Comparison of ENCODE assay signal across 8 cellular contexts in genomic region chr6:125749112-125749863, GRCh38. TPM values are rescaled to one million over a fixed set of nuclear protein-coding genes. Genes with fewer than 3 reads are reported as not detected.
DNase-seq lines count a peak whose midpoint lies in the region; ATAC-seq and TF ChIP-seq lines count a peak whose summit lies in the region.

HEY2 (plus strand) TSS chr6:125749632; CDS start chr6:125749777, 145 bp downstream.

- H3K27ac ChIP-seq in left ventricle myocardium inferior (replicated peaks): peak within 1 kb of the TSS; percentile 95

- DNase-seq in GM10266 (ENCODE audit: extremely low spot score) (peak; percentile 99), NCI-H1048 (lab: John Stamatoyannopoulos, UW) (peak; percentile 81), T-helper 17 cell (peak; percentile 71 to 82 (median 78)), amygdala (lab: John Stamatoyannopoulos, UW) (peak; percentile 63 to 98 (median 92)), left ventricle myocardium inferior (peak; percentile 96), posterior vena cava (ENCODE audit: low spot score) (peak; percentile 97), type B pancreatic cell (ENCODE audit: extremely low spot score, unreplicated experiment) (peak; percentile 96)

- H3K4me1 ChIP-seq in left ventricle myocardium inferior: peaks cover 48% of the 10 kb centered on the region

- H3K4me3 Mint-ChIP-seq in T-helper 17 cell (peak within 1 kb of the TSS; percentile 92), type B pancreatic cell (peak within 1 kb of the TSS; percentile 98)

- peak within 1 kb of the TSS; percentile 54 for H3K27ac Mint-ChIP-seq in T-helper 17 cell
- peak within 1 kb of the TSS; percentile 88 for H3K27ac Mint-ChIP-seq in type B pancreatic cell

- H3K27me3 Mint-ChIP-seq in T-helper 17 cell (peaks cover 56% of the 10 kb centered on the region), type B pancreatic cell (peaks cover 72% of the 10 kb centered on the region)

- ATAC-seq in HG02571 (IDR thresholded peaks at IDR 0.05; ENCODE audit: unreplicated experiment): peak; percentile 80
- ATAC-seq in T-helper 17 cell: peak; percentile 86

- peaks cover 31% of the 10 kb centered on the region for H3K4me1 Mint-ChIP-seq in T-helper 17 cell
- H3K4me1 Mint-ChIP-seq in type B pancreatic cell (ENCODE audit: unreplicated experiment): peaks cover 32% of the 10 kb centered on the region

- no peaks in the 10 kb centered on the region for H3K36me3 ChIP-seq in left ventricle myocardium inferior

- H3K4me3 ChIP-seq in left ventricle myocardium inferior: peak within 1 kb of the TSS; percentile 79

- peaks cover 15% of the 10 kb centered on the region for H3K27me3 ChIP-seq in left ventricle myocardium inferior (ENCODE audit: low read depth)

- TF ChIP-seq CTCF in GM10266 (IDR thresholded peaks at IDR 0.05; ENCODE audit: control insufficient read depth, insufficient read depth, low read depth, missing control alignments) (no peak), left ventricle myocardium inferior (IDR thresholded peaks at IDR 0.05; ENCODE audit: borderline replicate concordance) (peak; percentile 31), type B pancreatic cell (conservative IDR thresholded peaks at IDR 0.05) (no peak)

- H3K36me3 Mint-ChIP-seq in T-helper 17 cell (ENCODE audit: low read depth) (peaks cover 6% of the 10 kb centered on the region), type B pancreatic cell (peaks cover 3% of the 10 kb centered on the region)

- intact Hi-C loops in left ventricle myocardium inferior (cut with micrococcal nuclease) (no loop called here), posterior vena cava (cut with DNase I) (no loop called here)

- no peaks in the 10 kb centered on the region for H3K9me3 Mint-ChIP-seq in type B pancreatic cell

- H3K9me3 ChIP-seq in T-helper 17 cell (ENCODE audit: control insufficient read depth, low read length, poor library complexity, severe bottlenecking): no peaks in the 10 kb centered on the region
- no peaks in the 10 kb centered on the region for H3K9me3 ChIP-seq in left ventricle myocardium inferior (replicated peaks)

RNA-seq across cellular contexts. Expression of gene HEY2, which starts in this region (rescaled TPM):
- total RNA-seq in T-helper 17 cell: under 1 TPM in 1 of 2 donors, not detected in 1; 0.23 TPM
- total RNA-seq in left ventricle myocardium inferior: 25.6 TPM
- total RNA-seq in posterior vena cava: 10 to 100 TPM in 1 of 2 donors, 1 to 10 TPM in 1; 9.2 to 11.3 TPM
- total RNA-seq in type B pancreatic cell (ENCODE audit: low replicate concordance): 10.0 and 11.3 TPM in 2 replicates

Comparison
In these comparisons a context has a peak if more than half of its experiments do, and no peak if none do; other contexts are left out.
1. Peak in every context shown above with its lines: DNase-seq, ATAC-seq, H3K4me3 ChIP-seq and H3K27ac ChIP-seq.
2. Peak in DNase-seq and ATAC-seq in T-helper 17 cell; RNA of the gene not detected or under 1 TPM.